ENCODE assay signal across 2 cellular contexts in genomic region chr7:5591547-5591899, GRCh38.
TF ChIP-seq lines count a peak whose summit lies in the region.

No MANE protein-coding gene starts in this region.

TF ChIP-seq in GM12878, 131 proteins besides CTCF, POLR2A, EP300 and RAD21 (continues in another document):
- TF ChIP-seq LARP7 (IDR thresholded peaks at IDR 0.05) (no peak), ZNF207 (IDR thresholded peaks at IDR 0.05; ENCODE audit: borderline replicate concordance) (no peak), BMI1 (IDR thresholded peaks at IDR 0.05; ENCODE audit: borderline replicate concordance) (no peak), CREB1 (IDR thresholded peaks at IDR 0.05; ENCODE audit: low read depth) (no peak), DPF2 (IDR thresholded peaks at IDR 0.05) (peak; percentile 73), NRF1 (conservative IDR thresholded peaks at IDR 0.05; ENCODE audit: low read depth, low read length) (no peak), REST (IDR thresholded peaks at IDR 0.05; ENCODE audit: low read depth, low read length) (no peak), CBX3 (IDR thresholded peaks at IDR 0.05; ENCODE audit: borderline replicate concordance, low read depth) (no peak), IKZF1 (conservative IDR thresholded peaks at IDR 0.05) (peak; percentile 94), MYC (IDR thresholded peaks at IDR 0.05; ENCODE audit: insufficient read depth, insufficient read length, insufficient replicate concordance, low read length, severe bottlenecking) (no peak), GABPA (IDR thresholded peaks at IDR 0.05; ENCODE audit: low read depth) (no peak), BCL11A (IDR thresholded peaks at IDR 0.05; ENCODE audit: low read depth, low read length) (0 out of 2 replicates have a peak, but pooled peaks have one; percentile 38), TCF12 (IDR thresholded peaks at IDR 0.05; ENCODE audit: low read depth, low read length) (0 out of 2 replicates have a peak, but pooled peaks have one; percentile 34), BCL3 (IDR thresholded peaks at IDR 0.05; ENCODE audit: borderline replicate concordance, insufficient read depth, low read depth, low read length, poor library complexity, severe bottlenecking) (peak; percentile 72), SIN3A (IDR thresholded peaks at IDR 0.05; ENCODE audit: low read depth, low read length) (no peak), MEF2B (IDR thresholded peaks at IDR 0.05; ENCODE audit: partially characterized antibody, poor library complexity, severe bottlenecking) (no peak), SMC3 (IDR thresholded peaks at IDR 0.05; ENCODE audit: borderline replicate concordance, low read length) (no peak), PAX5 (IDR thresholded peaks at IDR 0.05; ENCODE audit: borderline replicate concordance, low read depth, low read length) (peak; percentile 33; the same call in 1 of the 2 replicates), CBFB (IDR thresholded peaks at IDR 0.05; ENCODE audit: low read depth) (no peak), EED (IDR thresholded peaks at IDR 0.05; ENCODE audit: low read depth) (peak; percentile 95), MLLT1 (IDR thresholded peaks at IDR 0.05) (no peak), E4F1 (IDR thresholded peaks at IDR 0.05; ENCODE audit: borderline replicate concordance, partially characterized antibody) (no peak), SP1 (IDR thresholded peaks at IDR 0.05; ENCODE audit: low read depth, low read length) (no peak), POLR2AphosphoS5 (IDR thresholded peaks at IDR 0.05; ENCODE audit: low read length) (no peak), HDAC6 (IDR thresholded peaks at IDR 0.05; ENCODE audit: unreplicated experiment) (no peak), RELA (IDR thresholded peaks at IDR 0.05; ENCODE audit: borderline replicate concordance, partially characterized antibody) (peak; percentile 25)

TF ChIP-seq in HepG2, 621 proteins besides CTCF, POLR2A, EP300 and RAD21:
- TF ChIP-seq PRDM10 (CRISPR knock-in tag; IDR thresholded peaks at IDR 0.05; ENCODE audit: low read depth) (no peak), ZNF382 (CRISPR knock-in tag; IDR thresholded peaks at IDR 0.05; ENCODE audit: borderline replicate concordance) (no peak), PATZ1 (CRISPR knock-in tag; IDR thresholded peaks at IDR 0.05) (peak; percentile 33; the same call in 1 of the 2 replicates), HNRNPLL (IDR thresholded peaks at IDR 0.05; ENCODE audit: low read depth, low read length, poor library complexity, severe bottlenecking) (no peak), GLMP (CRISPR knock-in tag; IDR thresholded peaks at IDR 0.05; ENCODE audit: borderline replicate concordance) (no peak), GATAD2A (CRISPR knock-in tag; IDR thresholded peaks at IDR 0.05) (peak; percentile 20; the same call in 1 of the 2 replicates), U2AF1 (optimal IDR thresholded peaks at IDR 0.05; ENCODE audit: low read depth, low read length) (no peak), DR1 (CRISPR knock-in tag; IDR thresholded peaks at IDR 0.05) (no peak), FOSL2 (CRISPR knock-in tag; IDR thresholded peaks at IDR 0.05) (0 out of 2 replicates have a peak, but pooled peaks have one; percentile 4), ZSCAN31 (CRISPR knock-in tag; IDR thresholded peaks at IDR 0.05; ENCODE audit: low read depth) (no peak), RARA (CRISPR knock-in tag; IDR thresholded peaks at IDR 0.05) (peak; percentile 28; the same call in 1 of the 2 replicates), ZFAT (CRISPR knock-in tag; conservative IDR thresholded peaks at IDR 0.05) (no peak), YEATS4 (CRISPR knock-in tag; IDR thresholded peaks at IDR 0.05; ENCODE audit: borderline replicate concordance) (no peak), ZNF12 (CRISPR knock-in tag; IDR thresholded peaks at IDR 0.05) (no peak), ZFP62 (CRISPR knock-in tag; IDR thresholded peaks at IDR 0.05) (no peak), TEAD3 (CRISPR knock-in tag; optimal IDR thresholded peaks at IDR 0.05; ENCODE audit: borderline replicate concordance) (peak; percentile 88), HIC2 (CRISPR knock-in tag; IDR thresholded peaks at IDR 0.05; ENCODE audit: low read depth) (peak; percentile 60), HNRNPL (IDR thresholded peaks at IDR 0.05; ENCODE audit: low read depth, low read length) (peak; percentile 88), ZHX1 (CRISPR knock-in tag; IDR thresholded peaks at IDR 0.05; ENCODE audit: low read depth) (no peak), ZNF678 (CRISPR knock-in tag; IDR thresholded peaks at IDR 0.05) (no peak), NFE2 (CRISPR knock-in tag; IDR thresholded peaks at IDR 0.05) (no peak), BCL6 (CRISPR knock-in tag; IDR thresholded peaks at IDR 0.05) (peak; percentile 48), BCL3 (CRISPR knock-in tag; IDR thresholded peaks at IDR 0.05) (no peak), TOPORS (CRISPR knock-in tag; IDR thresholded peaks at IDR 0.05) (no peak), SNAPC4 (CRISPR knock-in tag; IDR thresholded peaks at IDR 0.05) (no peak), ZNF329 (CRISPR knock-in tag; IDR thresholded peaks at IDR 0.05; ENCODE audit: low read depth) (no peak)
